Comparison of ENCODE assay signal across 12 cellular contexts in the genomic region with DNA sequence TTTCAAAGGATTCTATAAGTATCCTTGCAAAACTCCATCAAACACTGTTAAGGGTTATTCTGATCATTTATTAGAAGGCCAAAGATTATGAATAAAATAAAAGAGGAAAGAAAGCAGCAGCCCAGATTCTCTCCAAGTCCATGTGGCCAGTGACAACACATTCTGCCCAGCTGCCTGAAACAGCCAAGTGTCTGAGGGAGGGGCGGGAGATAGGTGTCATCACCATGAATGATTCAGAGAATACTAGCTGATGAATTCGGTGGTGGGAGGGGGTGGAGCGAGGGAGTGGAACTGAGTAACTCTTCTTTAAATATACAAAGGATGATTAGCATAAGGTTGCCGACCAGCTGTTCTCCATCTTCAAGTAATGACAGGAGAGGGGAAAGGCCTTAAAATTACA. TPM values are rescaled to one million over a fixed set of nuclear protein-coding genes. Genes with fewer than 3 reads are reported as not detected.
DNase-seq lines count a peak whose midpoint lies in the region; ATAC-seq, FAIRE-seq and TF ChIP-seq lines count a peak whose summit lies in the region.
"Had no signal": no experiment of that assay in that cellular context is flagged by ENCODE, and none has a peak within 500 bp of the region (broad histone marks: within the 10 kb centered on the region; RNA-seq: fewer than 3 reads in every experiment).

No MANE protein-coding gene starts in this region.

- no peak for TF ChIP-seq EP300 in A549 (IDR thresholded peaks at IDR 0.05)

- no peak for TF ChIP-seq RAD21 in A549 (conservative IDR thresholded peaks at IDR 0.05 in 1 of 2, IDR thresholded peaks at IDR 0.05 in 1 of 2)

- POLR2A ChIA-PET in A549 (lab: Yijun Ruan, JAX), result interaction anchor here (0.8 kb wide), 1 partner anchor 22 kb away, joined by 3 read pairs; no protein-coding TSS in a partner anchor

- no peaks in the 10 kb centered on the region for H3K36me3 ChIP-seq in left lung

- H3K4me3 ChIP-seq in A549, result no peak overlapping the region
- H3K4me3 ChIP-seq in astrocyte of the cerebellum (ENCODE audit: low read depth, low read length), result no peak overlapping the region
- H3K4me3 ChIP-seq in left lung, result no peak overlapping the region
- H3K4me3 ChIP-seq: body of pancreas had no signal

- intact Hi-C loops in left lung (cut with DNase I), result no loop called here

- in situ Hi-C loops in astrocyte of the cerebellum (cut with HindIII; ENCODE audit: low sequenced_read_pairs), result no loop called here

- TF ChIP-seq POLR2A in A549 (IDR thresholded peaks at IDR 0.05; ENCODE audit: low read length), result no peak

- peaks cover 8% of the 10 kb centered on the region; the same call in 1 of the 3 replicates for H3K4me1 ChIP-seq in A549
- no peaks in the 10 kb centered on the region for H3K4me1 ChIP-seq in left lung

- H3K27ac ChIP-seq in A549 (no peak overlapping the region), left lung (no peak overlapping the region)
- H3K27ac ChIP-seq: body of pancreas, neutrophil had no signal

- no peak overlapping the region for H3K4me2 ChIP-seq in A549

- CTCF ChIA-PET in A549 (lab: Yijun Ruan, JAX), result interaction anchor here (0.9 kb wide), 1 partner anchor 8 kb away, joined by 3 read pairs; no protein-coding TSS in a partner anchor

- WGBS in A549 (ENCODE audit: missing lambda C conversion rate), result 39% methylated on average over 4 of the region's 4 CpGs

- H3K27me3 ChIP-seq in left lung, result no peaks in the 10 kb centered on the region
- H3K27me3 ChIP-seq: body of pancreas, neutrophil had no signal

- no peaks in the 10 kb centered on the region for H3K9me3 ChIP-seq in A549
- no peaks in the 10 kb centered on the region for H3K9me3 ChIP-seq in left lung
- H3K9me3 ChIP-seq: body of pancreas, neutrophil had no signal

- ATAC-seq in A549 (peak; percentile 24 to 59; a peak in 2 of 6 replicates), left lung (peak; percentile 53), GM18511 (IDR thresholded peaks at IDR 0.05; ENCODE audit: unreplicated experiment) (no peak), GM18517 (IDR thresholded peaks at IDR 0.05; ENCODE audit: unreplicated experiment) (no peak)
- ATAC-seq: body of pancreas, Panc1 had no signal

- DNase-seq in A549 (ENCODE audit: low read depth in 1 of 2, low spot score in 1 of 2) (peak in 1 of 2 experiments; percentile 20), HK-2 (ENCODE audit: unreplicated experiment) (peak; percentile 60), astrocyte of the cerebellum (ENCODE audit: low read depth) (peak; percentile 55), left lung (peak in 1 of 2 donors; percentile 53), NCI-H1930 (lab: John Stamatoyannopoulos, UW) (no peak), mesenteric fat pad (ENCODE audit: low spot score) (no peak)
- DNase-seq: DND-41 had no signal

- TF ChIP-seq CTCF in A549 (IDR thresholded peaks at IDR 0.05) (no peak), astrocyte of the cerebellum (IDR thresholded peaks at IDR 0.05; ENCODE audit: low read depth, low read length, missing control alignments) (no peak), left lung (IDR thresholded peaks at IDR 0.05) (no peak)

- no peak for FAIRE-seq in A549 (lab: Jason Lieb, UNC)

TF ChIP-seq in A549, 52 proteins besides CTCF, POLR2A, EP300 and RAD21:
- TF ChIP-seq, protein P1, sequence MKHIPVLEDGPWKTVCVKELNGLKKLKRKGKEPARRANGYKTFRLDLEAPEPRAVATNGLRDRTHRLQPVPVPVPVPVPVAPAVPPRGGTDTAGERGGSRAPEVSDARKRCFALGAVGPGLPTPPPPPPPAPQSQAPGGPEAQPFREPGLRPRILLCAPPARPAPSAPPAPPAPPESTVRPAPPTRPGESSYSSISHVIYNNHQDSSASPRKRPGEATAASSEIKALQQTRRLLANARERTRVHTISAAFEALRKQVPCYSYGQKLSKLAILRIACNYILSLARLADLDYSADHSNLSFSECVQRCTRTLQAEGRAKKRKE (CRISPR knock-in tag; IDR thresholded peaks at IDR 0.05; ENCODE audit: low read depth), result no peak
- TF ChIP-seq CEBPB (IDR thresholded peaks at IDR 0.05) (no peak), ZC3H11A (IDR thresholded peaks at IDR 0.05) (no peak), ZFP36 (IDR thresholded peaks at IDR 0.05; ENCODE audit: borderline replicate concordance, partially characterized antibody) (no peak), ELK1 (IDR thresholded peaks at IDR 0.05; ENCODE audit: low read depth, low read length) (no peak), RFX5 (IDR thresholded peaks at IDR 0.05) (no peak), GATA3 (IDR thresholded peaks at IDR 0.05; ENCODE audit: borderline replicate concordance) (no peak), MYC (IDR thresholded peaks at IDR 0.05; ENCODE audit: borderline replicate concordance, low read length) (no peak), ZSCAN20 (CRISPR knock-in tag; IDR thresholded peaks at IDR 0.05) (no peak), TFCP2L1 (CRISPR knock-in tag; IDR thresholded peaks at IDR 0.05) (no peak), HOXB5 (CRISPR knock-in tag; IDR thresholded peaks at IDR 0.05) (no peak), FOXS1 (CRISPR knock-in tag; IDR thresholded peaks at IDR 0.05) (no peak), MAX (IDR thresholded peaks at IDR 0.05) (no peak), MAFK (IDR thresholded peaks at IDR 0.05; ENCODE audit: partially characterized antibody) (no peak), SMC3 (IDR thresholded peaks at IDR 0.05) (no peak), NR3C1 (IDR thresholded peaks at IDR 0.05) (no peak)

RNA-seq across cellular contexts. Expression of gene NREP, which starts 21.2 kb away (rescaled TPM):
- polyA plus RNA-seq in A549 (2011; rRNA removed) (24.5 and 28.1 TPM in 2 replicates), A549 (2017; fragmentation: RNase III; extraction: RNeasy Plus Mini Kit Qiagen cat#74134 plus additional on column Dnase treatment) (6.3 to 11.0 TPM (median 8.7 TPM) in 3 replicates)
- 6.0 and 6.8 TPM in 2 replicates for polyA plus RNA-seq in A549 (2012; cell fraction: cytosol; rRNA removed)
- 3.1 and 5.9 TPM in 2 replicates for polyA plus RNA-seq in A549 (2012; cell fraction: nucleus; rRNA removed)
- polyA minus RNA-seq in A549 (2011; rRNA and poly(A)+ RNA removed), result 13.5 and 13.6 TPM in 2 replicates
- total RNA-seq in left lung (10 to 100 TPM; 33.9 to 83.3 TPM), mesenteric fat pad (6.8 TPM)

Comparison
In these comparisons a context has a peak if more than half of its experiments do, and no peak if none do; other contexts are left out.
1. ATAC-seq: peak in A549 (2 of 2) and left lung (single experiment); none in GM18511 (single experiment) and GM18517 (single experiment).
2. DNase-seq: peak in HK-2 (single experiment) and astrocyte of the cerebellum (single experiment); none in NCI-H1930 (0 of 2) and mesenteric fat pad (single experiment).